Comparison of ENCODE assay signal across 14 cellular contexts in genomic region chr19:55372316-55373081, GRCh38. TPM values are rescaled to one million over a fixed set of nuclear protein-coding genes. Genes with fewer than 3 reads are reported as not detected.
A peak's percentile ranks its signal among the peaks of the same experiment; 100 is the strongest.
DNase-seq lines count a peak whose midpoint lies in the region; ATAC-seq and TF ChIP-seq lines count a peak whose summit lies in the region.
"Had no signal": no experiment of that assay in that cellular context is flagged by ENCODE, and none has a peak within 500 bp of the region (broad histone marks: within the 10 kb centered on the region; RNA-seq: fewer than 3 reads in every experiment).

No MANE protein-coding gene starts in this region.

- POLR2A ChIA-PET in naive thymus-derived CD4-positive, alpha-beta T cell (lab: Charles Lee), result no interaction called here

- no peaks in the 10 kb centered on the region for H3K9me3 Mint-ChIP-seq in activated T-cell treated with anti-CD3 and anti-CD28 coated beads, Interleukin-2, amount 50 U/mL, for 4 hours
- no peaks in the 10 kb centered on the region for H3K9me3 Mint-ChIP-seq in stimulated activated naive CD8-positive, alpha-beta T cell treated with anti-CD3 and anti-CD28 coated beads, Interleukin-15, amount 100 ng/mL, for 72 hours
- H3K9me3 Mint-ChIP-seq in naive thymus-derived CD4-positive, alpha-beta T cell, result peaks cover 0 to 5% (median 0%) of the 10 kb centered on the region in 11 donors

- peaks cover 52% of the 10 kb centered on the region for H3K27me3 Mint-ChIP-seq in activated T-cell treated with anti-CD3 and anti-CD28 coated beads, Interleukin-2, amount 50 U/mL, for 4 hours (ENCODE audit: low read depth)
- H3K27me3 Mint-ChIP-seq in stimulated activated naive CD8-positive, alpha-beta T cell treated with anti-CD3 and anti-CD28 coated beads, Interleukin-15, amount 100 ng/mL, for 72 hours, result peaks cover 83% of the 10 kb centered on the region
- H3K27me3 Mint-ChIP-seq in naive thymus-derived CD4-positive, alpha-beta T cell, result peaks cover 32 to 60% (median 35%) of the 10 kb centered on the region in 5 donors

- H3K27ac Mint-ChIP-seq in stimulated activated naive CD8-positive, alpha-beta T cell treated with anti-CD3 and anti-CD28 coated beads, Interleukin-15, amount 100 ng/mL, for 72 hours, result peak overlapping the region in 1 of 2 donors; percentile 75
- H3K27ac Mint-ChIP-seq in naive thymus-derived CD4-positive, alpha-beta T cell, result no peak overlapping the region

- no peak for TF ChIP-seq CTCF in fibroblast of the aortic adventitia (IDR thresholded peaks at IDR 0.05; ENCODE audit: insufficient read depth, low read length)

- CTCF ChIA-PET in naive thymus-derived CD4-positive, alpha-beta T cell (lab: Charles Lee), result no interaction called here

- H3K4me3 ChIP-seq in SJSA1 (no peak overlapping the region), fibroblast of the aortic adventitia (ENCODE audit: low read depth, low read length) (no peak overlapping the region)
- H3K4me3 ChIP-seq in naive thymus-derived CD4-positive, alpha-beta T cell (ENCODE audit: low read length), result no peak overlapping the region
- H3K4me3 ChIP-seq: uterus had no signal

- no peaks in the 10 kb centered on the region for H3K27me3 ChIP-seq in SJSA1 (replicated peaks)
- H3K27me3 ChIP-seq in naive thymus-derived CD4-positive, alpha-beta T cell (ENCODE audit: control insufficient read depth in 2 of 2, insufficient read depth in 2 of 2, low read length in 2 of 2), result peaks cover 3 to 27% of the 10 kb centered on the region in 2 donors

- in situ Hi-C loops in KBM-7 (cut with MboI; ENCODE audit: low pct_unique_long_range_greater_than_20kb, low sequenced_read_pairs), result no loop called here

- peaks cover 58% of the 10 kb centered on the region for H3K4me1 ChIP-seq in SJSA1 (replicated peaks)
- no peaks in the 10 kb centered on the region for H3K4me1 ChIP-seq in naive thymus-derived CD4-positive, alpha-beta T cell (ENCODE audit: control insufficient read depth in 2 of 2, insufficient read depth in 2 of 2, low read length in 2 of 2)

- H3K4me1 Mint-ChIP-seq in activated T-cell treated with anti-CD3 and anti-CD28 coated beads, Interleukin-2, amount 50 U/mL, for 4 hours (ENCODE audit: low read depth), result peaks cover 8% of the 10 kb centered on the region
- H3K4me1 Mint-ChIP-seq in stimulated activated naive CD8-positive, alpha-beta T cell treated with anti-CD3 and anti-CD28 coated beads, Interleukin-15, amount 100 ng/mL, for 72 hours, result peaks cover 52% of the 10 kb centered on the region
- H3K4me1 Mint-ChIP-seq in naive thymus-derived CD4-positive, alpha-beta T cell, result peaks cover 6 to 17% (median 12%) of the 10 kb centered on the region in 7 donors

- H3K9me3 ChIP-seq in SJSA1 (replicated peaks), result no peaks in the 10 kb centered on the region
- no peaks in the 10 kb centered on the region for H3K9me3 ChIP-seq in naive thymus-derived CD4-positive, alpha-beta T cell (ENCODE audit: control insufficient read depth in 2 of 3, low read length in 3 of 3)
- H3K9me3 ChIP-seq: uterus had no signal

- ATAC-seq in activated T-cell treated with anti-CD3 and anti-CD28 coated beads, Interleukin-2, amount 50 U/mL, for 4 hours, result peak; percentile 22 to 29
- ATAC-seq in stimulated activated naive CD8-positive, alpha-beta T cell treated with anti-CD3 and anti-CD28 coated beads, Interleukin-15, amount 100 ng/mL, for 72 hours, result peak; percentile 68
- ATAC-seq in naive thymus-derived CD4-positive, alpha-beta T cell, result no peak

- DNase-seq in activated T-cell treated with anti-CD3 and anti-CD28 coated beads, Interleukin-2, amount 50 U/mL, for 4 hours, result no peak
- no peak for DNase-seq in activated T-cell treated with anti-CD3 and anti-CD28 coated beads, Interleukin-2, amount 50 U/mL, for 1 hour
- DNase-seq in SJSA1 (ENCODE audit: low read depth in 1 of 2, low spot score in 2 of 2), result peak; percentile 93 to 95
- peak; percentile 52 for DNase-seq in fibroblast of the aortic adventitia (ENCODE audit: low read depth)
- DNase-seq in stimulated activated naive CD8-positive, alpha-beta T cell treated with anti-CD3 and anti-CD28 coated beads, Interleukin-15, amount 100 ng/mL, for 72 hours, result peak; percentile 36 to 64
- no peak for DNase-seq in KBM-7
- DNase-seq in naive thymus-derived CD4-positive, alpha-beta T cell, result no peak
- no peak for DNase-seq in germinal center (ENCODE audit: low spot score)
- DNase-seq: activated effector memory CD4-positive, alpha-beta T cell treated with Interleukin-2 at 50 U/mL for 16 hours; AML-193; KG1; uterus had no signal

- intact Hi-C loops in naive thymus-derived CD4-positive, alpha-beta T cell (cut with micrococcal nuclease), result no loop called here

- no peak overlapping the region for H3K4me3 Mint-ChIP-seq in activated T-cell treated with anti-CD3 and anti-CD28 coated beads, Interleukin-2, amount 50 U/mL, for 4 hours
- H3K4me3 Mint-ChIP-seq in stimulated activated naive CD8-positive, alpha-beta T cell treated with anti-CD3 and anti-CD28 coated beads, Interleukin-15, amount 100 ng/mL, for 72 hours, result no peak overlapping the region
- no peak overlapping the region for H3K4me3 Mint-ChIP-seq in naive thymus-derived CD4-positive, alpha-beta T cell

- H3K36me3 Mint-ChIP-seq in activated T-cell treated with anti-CD3 and anti-CD28 coated beads, Interleukin-2, amount 50 U/mL, for 4 hours (ENCODE audit: insufficient read depth), result no peaks in the 10 kb centered on the region
- H3K36me3 Mint-ChIP-seq in naive thymus-derived CD4-positive, alpha-beta T cell, result peaks cover 0 to 6% (median 4%) of the 10 kb centered on the region in 5 donors

- H3K27ac ChIP-seq in SJSA1, result peak overlapping the region; percentile 76
- no peak overlapping the region for H3K27ac ChIP-seq in naive thymus-derived CD4-positive, alpha-beta T cell (ENCODE audit: low read depth, low read length)
- H3K27ac ChIP-seq: uterus had no signal

- H3K36me3 ChIP-seq in SJSA1, result peaks cover 24% of the 10 kb centered on the region
- no peaks in the 10 kb centered on the region for H3K36me3 ChIP-seq in naive thymus-derived CD4-positive, alpha-beta T cell (ENCODE audit: control insufficient read depth in 2 of 3, insufficient read depth in 3 of 3, low read length in 3 of 3)
- H3K36me3 ChIP-seq: uterus had no signal

RNA-seq across cellular contexts. Expression of gene IL11, which starts 2.2 kb away (rescaled TPM):
- total RNA-seq in activated T-cell treated with anti-CD3 and anti-CD28 coated beads, Interleukin-2, amount 50 U/mL, for 4 hours, result under 1 TPM; 0.18 to 0.46 (median 0.35) TPM
- 116 and 141 TPM in 2 replicates for total RNA-seq in SJSA1 (2014; rRNA removed; shearing (Covaris generic))
- total RNA-seq in fibroblast of the aortic adventitia (ENCODE audit: low replicate concordance), result 1.6 and 2.2 TPM in 2 replicates
- total RNA-seq in naive thymus-derived CD4-positive, alpha-beta T cell, result under 1 TPM in 2 of 5 experiments, not detected in 3; 0.58 to 0.69 TPM
- not detected for polyA plus RNA-seq in naive thymus-derived CD4-positive, alpha-beta T cell

RNA-seq across cellular contexts. Expression of gene TMEM190, which starts 4.1 kb away (rescaled TPM):
- not detected for total RNA-seq in activated T-cell treated with anti-CD3 and anti-CD28 coated beads, Interleukin-2, amount 50 U/mL, for 4 hours
- not detected in 2 replicates for total RNA-seq in SJSA1 (2014; rRNA removed; shearing (Covaris generic))
- total RNA-seq in fibroblast of the aortic adventitia (ENCODE audit: low replicate concordance), result not detected in 2 replicates
- total RNA-seq in naive thymus-derived CD4-positive, alpha-beta T cell, result not detected
- polyA plus RNA-seq in naive thymus-derived CD4-positive, alpha-beta T cell, result not detected
- total RNA-seq: kidney epithelial cell had no signal
- polyA plus RNA-seq: neural cell had no signal

RNA-seq across cellular contexts. Expression of gene GARIN5B, which starts 9.4 kb away (rescaled TPM):
- not detected for total RNA-seq in activated T-cell treated with anti-CD3 and anti-CD28 coated beads, Interleukin-2, amount 50 U/mL, for 4 hours
- total RNA-seq in SJSA1 (2014; rRNA removed; shearing (Covaris generic)), result 0.03 TPM in 1 of 2 replicates, not detected in the other
- not detected in 2 replicates for total RNA-seq in fibroblast of the aortic adventitia (ENCODE audit: low replicate concordance)
- not detected for total RNA-seq in naive thymus-derived CD4-positive, alpha-beta T cell
- polyA plus RNA-seq in naive thymus-derived CD4-positive, alpha-beta T cell, result not detected
- total RNA-seq: kidney epithelial cell had no signal
- polyA plus RNA-seq: neural cell had no signal

RNA-seq across cellular contexts. Expression of gene TMEM238, which starts 11.6 kb away (rescaled TPM):
- total RNA-seq in activated T-cell treated with anti-CD3 and anti-CD28 coated beads, Interleukin-2, amount 50 U/mL, for 4 hours, result 1 to 10 TPM; 6.1 to 8.8 (median 8.4) TPM
- not detected in 2 replicates for total RNA-seq in SJSA1 (2014; rRNA removed; shearing (Covaris generic))
- total RNA-seq in fibroblast of the aortic adventitia (ENCODE audit: low replicate concordance), result not detected in 2 replicates
- total RNA-seq in naive thymus-derived CD4-positive, alpha-beta T cell, result 10 to 100 TPM in 3 of 5 experiments, 1 to 10 TPM in 2; 9.3 to 15.7 (median 13.6) TPM
- polyA plus RNA-seq in naive thymus-derived CD4-positive, alpha-beta T cell, result under 1 TPM; 0.33 to 0.71 TPM
- polyA plus RNA-seq: neural cell had no signal

RNA-seq across cellular contexts. Expression of gene RPL28, which starts 13.2 kb away (rescaled TPM):
- 1,000 to 10,000 TPM; 3,242 to 3,402 (median 3,363) TPM for total RNA-seq in activated T-cell treated with anti-CD3 and anti-CD28 coated beads, Interleukin-2, amount 50 U/mL, for 4 hours
- total RNA-seq in SJSA1 (2014; rRNA removed; shearing (Covaris generic)), result 243 and 543 TPM in 2 replicates
- 88.6 and 829 TPM in 2 replicates for total RNA-seq in fibroblast of the aortic adventitia (ENCODE audit: low replicate concordance)
- total RNA-seq in naive thymus-derived CD4-positive, alpha-beta T cell, result 1,000 to 10,000 TPM; 2,549 to 3,799 (median 3,242) TPM
- polyA plus RNA-seq in naive thymus-derived CD4-positive, alpha-beta T cell, result 1,000 to 10,000 TPM in 1 of 2 donors, 100 to 1,000 TPM in 1; 740 to 1,050 TPM

Comparison
In these comparisons a context has a peak if more than half of its experiments do, and no peak if none do; other contexts are left out.
1. DNase-seq: peak in SJSA1 (2 of 2), fibroblast of the aortic adventitia (single experiment) and stimulated activated naive CD8-positive, alpha-beta T cell treated with anti-CD3 and anti-CD28 coated beads, Interleukin-15, amount 100 ng/mL, for 72 hours (2 of 2); none in activated T-cell treated with anti-CD3 and anti-CD28 coated beads, Interleukin-2, amount 50 U/mL, for 4 hours (single experiment), activated T-cell treated with anti-CD3 and anti-CD28 coated beads, Interleukin-2, amount 50 U/mL, for 1 hour (single experiment), KBM-7 (single experiment), naive thymus-derived CD4-positive, alpha-beta T cell (0 of 9) and germinal center (single experiment).
2. RNA of gene IL11, which starts 2.2 kb away (total RNA-seq): 116 to 141 TPM in SJSA1; 1.6 to 2.2 TPM in fibroblast of the aortic adventitia, 0.18 to 0.46 TPM in activated T-cell treated with anti-CD3 and anti-CD28 coated beads, Interleukin-2, amount 50 U/mL, for 4 hours and 0.58 to 0.69 TPM in naive thymus-derived CD4-positive, alpha-beta T cell; every median in the first group is over 10 times any median in the second.